1 cellular context compared by ENCODE assay signal in genomic region chr1:93078935-93079654, GRCh38.
TF ChIP-seq lines count a peak whose summit lies in the region.

TSS of gene MTF2 (plus strand) at chr1:93079283. CDS start at chr1:93079527, 244 bp downstream.

TF ChIP-seq in HepG2, 621 proteins besides CTCF, POLR2A, EP300 and RAD21 (continued from another document and continues in another):
- peak; percentile 97 for TF ChIP-seq ZNF766 (CRISPR knock-in tag; IDR thresholded peaks at IDR 0.05; ENCODE audit: borderline replicate concordance)
- TF ChIP-seq, protein P1, sequence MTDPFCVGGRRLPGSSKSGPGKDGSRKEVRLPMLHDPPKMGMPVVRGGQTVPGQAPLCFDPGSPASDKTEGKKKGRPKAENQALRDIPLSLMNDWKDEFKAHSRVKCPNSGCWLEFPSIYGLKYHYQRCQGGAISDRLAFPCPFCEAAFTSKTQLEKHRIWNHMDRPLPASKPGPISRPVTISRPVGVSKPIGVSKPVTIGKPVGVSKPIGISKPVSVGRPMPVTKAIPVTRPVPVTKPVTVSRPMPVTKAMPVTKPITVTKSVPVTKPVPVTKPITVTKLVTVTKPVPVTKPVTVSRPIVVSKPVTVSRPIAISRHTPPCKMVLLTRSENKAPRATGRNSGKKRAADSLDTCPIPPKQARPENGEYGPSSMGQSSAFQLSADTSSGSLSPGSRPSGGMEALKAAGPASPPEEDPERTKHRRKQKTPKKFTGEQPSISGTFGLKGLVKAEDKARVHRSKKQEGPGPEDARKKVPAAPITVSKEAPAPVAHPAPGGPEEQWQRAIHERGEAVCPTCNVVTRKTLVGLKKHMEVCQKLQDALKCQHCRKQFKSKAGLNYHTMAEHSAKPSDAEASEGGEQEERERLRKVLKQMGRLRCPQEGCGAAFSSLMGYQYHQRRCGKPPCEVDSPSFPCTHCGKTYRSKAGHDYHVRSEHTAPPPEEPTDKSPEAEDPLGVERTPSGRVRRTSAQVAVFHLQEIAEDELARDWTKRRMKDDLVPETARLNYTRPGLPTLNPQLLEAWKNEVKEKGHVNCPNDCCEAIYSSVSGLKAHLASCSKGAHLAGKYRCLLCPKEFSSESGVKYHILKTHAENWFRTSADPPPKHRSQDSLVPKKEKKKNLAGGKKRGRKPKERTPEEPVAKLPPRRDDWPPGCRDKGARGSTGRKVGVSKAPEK (CRISPR knock-in tag; IDR thresholded peaks at IDR 0.05; ENCODE audit: borderline replicate concordance), result peak; percentile 99
- peak; percentile 99 for TF ChIP-seq PHF21A (CRISPR knock-in tag; IDR thresholded peaks at IDR 0.05)
- TF ChIP-seq SCMH1 (CRISPR knock-in tag; IDR thresholded peaks at IDR 0.05; ENCODE audit: borderline replicate concordance), result no peak
- peak; percentile 90; the same call in 1 of the 2 replicates for TF ChIP-seq ZNF644 (CRISPR knock-in tag; IDR thresholded peaks at IDR 0.05; ENCODE audit: low read depth)
- peak; percentile 79; the same call in 1 of the 2 replicates for TF ChIP-seq ZNF549 (CRISPR knock-in tag; IDR thresholded peaks at IDR 0.05)
- TF ChIP-seq, protein P2, sequence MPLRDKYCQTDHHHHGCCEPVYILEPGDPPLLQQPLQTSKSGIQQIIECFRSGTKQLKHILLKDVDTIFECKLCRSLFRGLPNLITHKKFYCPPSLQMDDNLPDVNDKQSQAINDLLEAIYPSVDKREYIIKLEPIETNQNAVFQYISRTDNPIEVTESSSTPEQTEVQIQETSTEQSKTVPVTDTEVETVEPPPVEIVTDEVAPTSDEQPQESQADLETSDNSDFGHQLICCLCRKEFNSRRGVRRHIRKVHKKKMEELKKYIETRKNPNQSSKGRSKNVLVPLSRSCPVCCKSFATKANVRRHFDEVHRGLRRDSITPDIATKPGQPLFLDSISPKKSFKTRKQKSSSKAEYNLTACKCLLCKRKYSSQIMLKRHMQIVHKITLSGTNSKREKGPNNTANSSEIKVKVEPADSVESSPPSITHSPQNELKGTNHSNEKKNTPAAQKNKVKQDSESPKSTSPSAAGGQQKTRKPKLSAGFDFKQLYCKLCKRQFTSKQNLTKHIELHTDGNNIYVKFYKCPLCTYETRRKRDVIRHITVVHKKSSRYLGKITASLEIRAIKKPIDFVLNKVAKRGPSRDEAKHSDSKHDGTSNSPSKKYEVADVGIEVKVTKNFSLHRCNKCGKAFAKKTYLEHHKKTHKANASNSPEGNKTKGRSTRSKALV (CRISPR knock-in tag; IDR thresholded peaks at IDR 0.05), result peak; percentile 89
- peak; percentile 99 for TF ChIP-seq ERF (CRISPR knock-in tag; IDR thresholded peaks at IDR 0.05)
- TF ChIP-seq GFI1 (CRISPR knock-in tag; IDR thresholded peaks at IDR 0.05; ENCODE audit: borderline replicate concordance), result peak; percentile 85
- peak; percentile 90; the same call in 1 of the 2 replicates for TF ChIP-seq CREB3 (CRISPR knock-in tag; IDR thresholded peaks at IDR 0.05)
- TF ChIP-seq IRF9 (CRISPR knock-in tag; IDR thresholded peaks at IDR 0.05; ENCODE audit: borderline replicate concordance), result peak; percentile 99
- peak; percentile 100 for TF ChIP-seq POGZ (CRISPR knock-in tag; IDR thresholded peaks at IDR 0.05)
- TF ChIP-seq ZNF768 (CRISPR knock-in tag; IDR thresholded peaks at IDR 0.05), result peak; percentile 89
- peak; percentile 72 for TF ChIP-seq BHLHE40 (IDR thresholded peaks at IDR 0.05; ENCODE audit: low read length)
- TF ChIP-seq ZNF788 (CRISPR knock-in tag; IDR thresholded peaks at IDR 0.05; ENCODE audit: borderline replicate concordance), result peak; percentile 100
- TF ChIP-seq PBX3 (CRISPR knock-in tag; IDR thresholded peaks at IDR 0.05; ENCODE audit: borderline replicate concordance), result peak; percentile 89; the same call in 1 of the 2 replicates
- no peak; the same call in 1 of the 2 replicates for TF ChIP-seq GTF3A (CRISPR knock-in tag; conservative IDR thresholded peaks at IDR 0.05)
- TF ChIP-seq ISX (CRISPR knock-in tag; conservative IDR thresholded peaks at IDR 0.05), result peak; percentile 96
- peak; percentile 89 for TF ChIP-seq ESRRA (CRISPR knock-in tag; IDR thresholded peaks at IDR 0.05; ENCODE audit: low read depth)
- TF ChIP-seq ELF3 (CRISPR knock-in tag; IDR thresholded peaks at IDR 0.05), result peak; percentile 94
- peak; percentile 90; the same call in 1 of the 2 replicates for TF ChIP-seq ZNF720 (CRISPR knock-in tag; IDR thresholded peaks at IDR 0.05)
- peak; percentile 98 for TF ChIP-seq HOXD1 (CRISPR knock-in tag; IDR thresholded peaks at IDR 0.05)
- TF ChIP-seq FOXK1 (CRISPR knock-in tag; IDR thresholded peaks at IDR 0.05; ENCODE audit: borderline replicate concordance, low read depth), result peak; percentile 91
- peak; percentile 83 for TF ChIP-seq ZNF816 (CRISPR knock-in tag; IDR thresholded peaks at IDR 0.05; ENCODE audit: borderline replicate concordance)
- TF ChIP-seq SNAPC5 (CRISPR knock-in tag; IDR thresholded peaks at IDR 0.05; ENCODE audit: borderline replicate concordance), result peak; percentile 98
- TF ChIP-seq HMG20B (CRISPR knock-in tag; conservative IDR thresholded peaks at IDR 0.05), result peak; percentile 94
- TF ChIP-seq CHD4 (IDR thresholded peaks at IDR 0.05; ENCODE audit: borderline replicate concordance, low read length), result no peak
- TF ChIP-seq TAF15 (IDR thresholded peaks at IDR 0.05; ENCODE audit: low read depth, low read length, poor library complexity, severe bottlenecking), result peak; percentile 68
- TF ChIP-seq, protein P3, sequence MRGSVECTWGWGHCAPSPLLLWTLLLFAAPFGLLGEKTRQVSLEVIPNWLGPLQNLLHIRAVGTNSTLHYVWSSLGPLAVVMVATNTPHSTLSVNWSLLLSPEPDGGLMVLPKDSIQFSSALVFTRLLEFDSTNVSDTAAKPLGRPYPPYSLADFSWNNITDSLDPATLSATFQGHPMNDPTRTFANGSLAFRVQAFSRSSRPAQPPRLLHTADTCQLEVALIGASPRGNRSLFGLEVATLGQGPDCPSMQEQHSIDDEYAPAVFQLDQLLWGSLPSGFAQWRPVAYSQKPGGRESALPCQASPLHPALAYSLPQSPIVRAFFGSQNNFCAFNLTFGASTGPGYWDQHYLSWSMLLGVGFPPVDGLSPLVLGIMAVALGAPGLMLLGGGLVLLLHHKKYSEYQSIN (CRISPR knock-in tag; IDR thresholded peaks at IDR 0.05; ENCODE audit: borderline replicate concordance), result no peak
- TF ChIP-seq RBAK (CRISPR knock-in tag; IDR thresholded peaks at IDR 0.05), result no peak; the same call in 1 of the 2 replicates
- TF ChIP-seq CBX1 (IDR thresholded peaks at IDR 0.05; ENCODE audit: low read depth), result peak; percentile 99
- TF ChIP-seq ETV5 (CRISPR knock-in tag; IDR thresholded peaks at IDR 0.05; ENCODE audit: borderline replicate concordance), result peak; percentile 85
- TF ChIP-seq MAFG (CRISPR knock-in tag; IDR thresholded peaks at IDR 0.05), result no peak
- peak; percentile 99 for TF ChIP-seq SATB2 (CRISPR knock-in tag; IDR thresholded peaks at IDR 0.05)
- TF ChIP-seq ZNF740 (CRISPR knock-in tag; IDR thresholded peaks at IDR 0.05), result peak; percentile 99
- TF ChIP-seq HMG20A (CRISPR knock-in tag; IDR thresholded peaks at IDR 0.05; ENCODE audit: borderline replicate concordance), result peak; percentile 88
- TF ChIP-seq SOX6 (IDR thresholded peaks at IDR 0.05), result no peak
- peak; percentile 99 for TF ChIP-seq SOX6 (CRISPR knock-in tag; IDR thresholded peaks at IDR 0.05)
- no peak for TF ChIP-seq ATF7 (IDR thresholded peaks at IDR 0.05)
- peak; percentile 86 for TF ChIP-seq ATF7 (CRISPR knock-in tag; IDR thresholded peaks at IDR 0.05)
- TF ChIP-seq ZNF501 (CRISPR knock-in tag; IDR thresholded peaks at IDR 0.05), result peak; percentile 96
- peak; percentile 72; the same call in 1 of the 2 replicates for TF ChIP-seq ZNF263 (CRISPR knock-in tag; IDR thresholded peaks at IDR 0.05)
- no peak for TF ChIP-seq ZNF572 (CRISPR knock-in tag; IDR thresholded peaks at IDR 0.05)
- 0 out of 2 replicates have a peak, but pooled peaks have one; percentile 88 for TF ChIP-seq CC2D1A (CRISPR knock-in tag; IDR thresholded peaks at IDR 0.05)
- TF ChIP-seq MTF2 (CRISPR knock-in tag; IDR thresholded peaks at IDR 0.05; ENCODE audit: borderline replicate concordance), result peak; percentile 99
- no peak for TF ChIP-seq TRIM22 (IDR thresholded peaks at IDR 0.05)
- peak; percentile 94 for TF ChIP-seq THAP9 (CRISPR knock-in tag; IDR thresholded peaks at IDR 0.05; ENCODE audit: borderline replicate concordance)
- peak; percentile 92 for TF ChIP-seq ZNF280D (CRISPR knock-in tag; IDR thresholded peaks at IDR 0.05)
- peak; percentile 96 for TF ChIP-seq ZNF224 (CRISPR knock-in tag; IDR thresholded peaks at IDR 0.05)
